Comparison of ENCODE assay signal across 9 cellular contexts in genomic region chr10:74035324-74035723, GRCh38. TPM values are rescaled to one million over a fixed set of nuclear protein-coding genes. Genes with fewer than 3 reads are reported as not detected.
DNase-seq lines count a peak whose midpoint lies in the region; ATAC-seq and TF ChIP-seq lines count a peak whose summit lies in the region.
"Had no signal": no experiment of that assay in that cellular context is flagged by ENCODE, and none has a peak within 500 bp of the region (broad histone marks: within the 10 kb centered on the region; RNA-seq: fewer than 3 reads in every experiment).

No MANE protein-coding gene starts in this region.

- peak in 1 of 3 donors; percentile 17 for DNase-seq in CD4-positive, CD25-positive, alpha-beta regulatory T cell
- DNase-seq in central memory CD8-positive, alpha-beta T cell (ENCODE audit: low spot score in 2 of 2): no peak
- no peak for DNase-seq in neural crest cell (ENCODE audit: low read depth, low spot score)
- no peak for DNase-seq in MG63
- DNase-seq in NCI-H1417 (lab: John Stamatoyannopoulos, UW): no peak
- DNase-seq in HPDE6-E6E7 (ENCODE audit: extremely low spot score): no peak
- DNase-seq in activated naive CD4-positive, alpha-beta T cell treated with anti-CD3 and anti-CD28 coated beads, Interleukin-2, amount 50 U/mL, for 16 hours: no peak
- DNase-seq: NCI-H1417 treated with DMSO at 0.1 percent for 48 hours had no signal

- no peak overlapping the region for H3K4me3 Mint-ChIP-seq in CD4-positive, CD25-positive, alpha-beta regulatory T cell
- H3K4me3 Mint-ChIP-seq in IgD-negative memory B cell: peak overlapping the region in 1 of 4 donors; percentile 65
- no peak overlapping the region for H3K4me3 Mint-ChIP-seq in central memory CD8-positive, alpha-beta T cell
- H3K4me3 Mint-ChIP-seq in neural crest cell: no peak overlapping the region

- H3K4me1 ChIP-seq in CD4-positive, CD25-positive, alpha-beta regulatory T cell (ENCODE audit: control insufficient read depth, insufficient read depth, low read length, poor library complexity, severe bottlenecking): no peaks in the 10 kb centered on the region

- H3K4me3 ChIP-seq in CD4-positive, CD25-positive, alpha-beta regulatory T cell (ENCODE audit: low read depth, low read length): no peak overlapping the region
- no peak overlapping the region for H3K4me3 ChIP-seq in MG63

- no peaks in the 10 kb centered on the region for H3K36me3 ChIP-seq in CD4-positive, CD25-positive, alpha-beta regulatory T cell (ENCODE audit: control insufficient read depth, insufficient read depth, low read length)
- peaks cover 59% of the 10 kb centered on the region for H3K36me3 ChIP-seq in MG63

- peak overlapping the region; percentile 26 for H3K27ac ChIP-seq in CD4-positive, CD25-positive, alpha-beta regulatory T cell (ENCODE audit: insufficient read depth, low read length, poor library complexity, severe bottlenecking)

- no peaks in the 10 kb centered on the region for H3K9me3 ChIP-seq in CD4-positive, CD25-positive, alpha-beta regulatory T cell (ENCODE audit: control insufficient read depth in 2 of 2, low read length in 2 of 2)
- no peaks in the 10 kb centered on the region for H3K9me3 ChIP-seq in MG63

- peaks cover 7% of the 10 kb centered on the region for H3K36me3 Mint-ChIP-seq in CD4-positive, CD25-positive, alpha-beta regulatory T cell
- H3K36me3 Mint-ChIP-seq in IgD-negative memory B cell: no peaks in the 10 kb centered on the region
- peaks cover 2% of the 10 kb centered on the region for H3K36me3 Mint-ChIP-seq in central memory CD8-positive, alpha-beta T cell (ENCODE audit: insufficient read depth)
- H3K36me3 Mint-ChIP-seq in neural crest cell (ENCODE audit: low read depth): no peaks in the 10 kb centered on the region

- H3K9me3 Mint-ChIP-seq in CD4-positive, CD25-positive, alpha-beta regulatory T cell: no peaks in the 10 kb centered on the region
- H3K9me3 Mint-ChIP-seq in IgD-negative memory B cell (no peaks in the 10 kb centered on the region), neural crest cell (no peaks in the 10 kb centered on the region)
- no peaks in the 10 kb centered on the region for H3K9me3 Mint-ChIP-seq in central memory CD8-positive, alpha-beta T cell

- peak overlapping the region; percentile 27 to 88 (median 64) for H3K27ac Mint-ChIP-seq in CD4-positive, CD25-positive, alpha-beta regulatory T cell
- H3K27ac Mint-ChIP-seq in IgD-negative memory B cell (peak overlapping the region; percentile 6 to 82 (median 64)), neural crest cell (ENCODE audit: unreplicated experiment) (peak overlapping the region; percentile 9)
- peak overlapping the region; percentile 62 for H3K27ac Mint-ChIP-seq in central memory CD8-positive, alpha-beta T cell (ENCODE audit: low read depth)

- H3K27me3 ChIP-seq in CD4-positive, CD25-positive, alpha-beta regulatory T cell (ENCODE audit: control insufficient read depth, insufficient read depth, low read length): no peaks in the 10 kb centered on the region
- H3K27me3 ChIP-seq in MG63: no peaks in the 10 kb centered on the region

- H3K27me3 Mint-ChIP-seq in CD4-positive, CD25-positive, alpha-beta regulatory T cell: no peaks in the 10 kb centered on the region
- H3K27me3 Mint-ChIP-seq in IgD-negative memory B cell (no peaks in the 10 kb centered on the region), neural crest cell (ENCODE audit: low read depth) (no peaks in the 10 kb centered on the region)
- H3K27me3 Mint-ChIP-seq in central memory CD8-positive, alpha-beta T cell: no peaks in the 10 kb centered on the region

- TF ChIP-seq CTCF in neural crest cell (conservative IDR thresholded peaks at IDR 0.05): peak; percentile 51

- H3K4me1 Mint-ChIP-seq in CD4-positive, CD25-positive, alpha-beta regulatory T cell: peaks cover 16 to 41% (median 31%) of the 10 kb centered on the region in 4 donors
- peaks cover 38 to 39% (median 38%) of the 10 kb centered on the region in 3 donors for H3K4me1 Mint-ChIP-seq in IgD-negative memory B cell
- H3K4me1 Mint-ChIP-seq in central memory CD8-positive, alpha-beta T cell: peaks cover 38% of the 10 kb centered on the region
- peaks cover 53% of the 10 kb centered on the region for H3K4me1 Mint-ChIP-seq in neural crest cell

- no peak for ATAC-seq in CD4-positive, CD25-positive, alpha-beta regulatory T cell (ENCODE audit: low read depth in 2 of 2)
- no peak for ATAC-seq in central memory CD8-positive, alpha-beta T cell (replicated peaks; ENCODE audit: extremely low read depth, poor library complexity, severe bottlenecking)

RNA-seq across cellular contexts. Expression of gene VCL, which starts 37.4 kb away (rescaled TPM):
- 39.2 TPM for total RNA-seq in CD4-positive, CD25-positive, alpha-beta regulatory T cell
- polyA plus RNA-seq in CD4-positive, CD25-positive, alpha-beta regulatory T cell: 10 to 100 TPM; 11.4 to 16.1 (median 13.9) TPM
- 44.2 TPM for polyA plus RNA-seq in IgD-negative memory B cell
- 64.6 and 74.6 TPM in 2 replicates for total RNA-seq in neural crest cell
- 109 and 112 TPM in 2 replicates for total RNA-seq in MG63 (2014; rRNA removed; shearing (Covaris generic); ENCODE audit: low replicate concordance)

Comparison
In these comparisons a context has a peak if more than half of its experiments do, and no peak if none do; other contexts are left out.
1. H3K27ac Mint-ChIP-seq: peak in every context shown above with its lines; median percentile 64 in CD4-positive, CD25-positive, alpha-beta regulatory T cell; 64 in IgD-negative memory B cell; 62 in central memory CD8-positive, alpha-beta T cell; 9 in neural crest cell.